8 cellular contexts compared by ENCODE assay signal in the genomic region with DNA sequence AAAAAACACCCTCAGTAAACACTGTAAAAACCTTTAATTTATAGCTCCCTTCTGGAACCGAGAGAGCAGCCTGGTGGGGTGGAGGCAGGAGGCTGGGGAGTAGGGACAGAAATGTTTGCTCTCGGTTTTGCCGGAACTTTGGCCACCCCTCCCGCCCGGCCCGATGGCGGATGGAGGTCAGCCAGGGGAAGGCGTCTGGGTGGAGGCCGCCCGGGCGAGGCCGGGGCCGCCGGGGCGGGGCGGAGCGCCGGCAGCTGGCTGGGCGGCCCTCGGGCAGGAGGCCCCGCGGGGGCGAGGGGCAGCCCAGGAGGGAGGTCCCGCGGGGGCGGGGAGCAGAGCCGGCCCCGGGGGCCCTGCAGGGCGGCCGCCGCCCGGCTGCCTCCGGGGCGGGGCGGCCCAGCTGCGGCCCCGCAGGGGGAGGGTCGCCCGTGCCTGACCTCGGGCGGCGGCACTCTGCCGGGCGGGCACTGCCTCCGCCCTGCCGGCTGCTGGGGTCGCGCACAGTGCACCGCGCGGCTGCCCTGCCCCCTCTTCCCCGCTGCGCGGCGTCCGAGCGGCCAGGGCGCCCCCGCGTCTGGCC. TPM values are rescaled to one million over a fixed set of nuclear protein-coding genes. Genes with fewer than 3 reads are reported as not detected.
A peak's percentile ranks its signal among the peaks of the same experiment; 100 is the strongest.
DNase-seq lines count a peak whose midpoint lies in the region; ATAC-seq lines count a peak whose summit lies in the region.

No MANE protein-coding gene starts in this region.

- DNase-seq in AML-193 (lab: John Stamatoyannopoulos, UW), result peak; percentile 55 to 63
- peak; percentile 22 for DNase-seq in NCI-H748 treated with DMSO at 0.1 percent for 48 hours (lab: John Stamatoyannopoulos, UW)
- peak; percentile 44 for DNase-seq in activated CD8-positive, alpha-beta memory T cell treated with anti-CD3 and anti-CD28 coated beads, Interleukin-2, amount 50 U/mL, for 4 hours
- peak; percentile 87 for DNase-seq in naive B cell
- peak; percentile 39 to 65 (median 58) for DNase-seq in stimulated activated naive CD4-positive, alpha-beta T cell (lab: John Stamatoyannopoulos, UW)

- H3K4me1 Mint-ChIP-seq in naive B cell, result peaks cover 52 to 72% (median 71%) of the 10 kb centered on the region in 3 donors

- H3K36me3 Mint-ChIP-seq in naive B cell, result peaks cover 17 to 19% of the 10 kb centered on the region in 2 donors

- peak overlapping the region; percentile 82 to 96 (median 88) for H3K4me3 Mint-ChIP-seq in naive B cell

- ATAC-seq in GM18870 (IDR thresholded peaks at IDR 0.05; ENCODE audit: unreplicated experiment) (peak; percentile 29), HG03097 (IDR thresholded peaks at IDR 0.05; ENCODE audit: low FRiP score, unreplicated experiment) (peak; percentile 43), esophagus mucosa (peak; percentile 59), naive B cell (ENCODE audit: low read depth in 2 of 2) (peak; percentile 24 to 26)

- H3K9me3 Mint-ChIP-seq in naive B cell, result no peaks in the 10 kb centered on the region

- peak overlapping the region; percentile 99 to 100 (median 99) for H3K27ac Mint-ChIP-seq in naive B cell

- H3K27me3 Mint-ChIP-seq in naive B cell, result no peaks in the 10 kb centered on the region

RNA-seq across cellular contexts. Expression of gene SKIL, which starts 0.8 kb away (rescaled TPM):
- 35.0 TPM for total RNA-seq in esophagus mucosa
- 10 to 100 TPM; 12.3 to 28.5 (median 25.2) TPM for polyA plus RNA-seq in naive B cell (ENCODE audit: low read depth in 6 of 6)

Comparison
In these comparisons a context has a peak if more than half of its experiments do, and no peak if none do; other contexts are left out.
1. Peak in every context shown above with its lines: DNase-seq and ATAC-seq.
2. DNase-seq: peak in every context shown above with its lines; median percentile 87 in naive B cell; 59 in AML-193; 58 in stimulated activated naive CD4-positive, alpha-beta T cell; 44 in activated CD8-positive, alpha-beta memory T cell treated with anti-CD3 and anti-CD28 coated beads, Interleukin-2, amount 50 U/mL, for 4 hours; 22 in NCI-H748 treated with DMSO at 0.1 percent for 48 hours.